In the genomic region with DNA sequence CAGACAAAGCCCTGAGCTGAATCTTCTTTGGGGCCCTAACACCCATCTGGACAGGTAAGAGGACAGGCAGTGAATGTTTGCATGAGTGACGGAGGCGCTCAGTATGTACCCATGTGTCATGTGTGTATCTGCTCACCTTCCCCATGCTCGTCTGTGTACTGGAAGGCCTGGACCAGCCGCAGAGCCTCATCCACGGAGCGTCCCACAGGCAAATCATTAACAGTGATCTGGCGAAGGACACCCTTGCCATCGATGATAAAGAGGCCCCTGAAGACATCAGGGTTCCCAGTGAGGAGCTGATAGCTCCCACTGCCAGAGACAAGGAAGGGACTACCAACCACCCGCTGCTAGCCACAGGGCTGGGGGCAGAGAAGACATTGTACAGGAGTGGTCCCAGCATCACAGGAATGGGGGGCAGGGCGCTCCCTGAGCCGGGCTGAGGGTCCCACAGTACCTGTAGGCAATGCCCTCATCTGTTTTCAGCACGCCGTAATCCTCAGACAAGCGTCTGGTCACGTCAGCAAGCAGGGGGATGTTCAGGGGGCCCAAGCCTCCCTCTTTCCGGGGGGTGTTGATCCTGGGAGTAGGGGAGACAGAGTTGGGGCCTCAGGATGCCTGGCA, we compare ENCODE assay signal across 18 cellular contexts. TPM values are rescaled to one million over a fixed set of nuclear protein-coding genes. Genes with fewer than 3 reads are reported as not detected.
DNase-seq lines count a peak whose midpoint lies in the region; ATAC-seq and TF ChIP-seq lines count a peak whose summit lies in the region.
"Had no signal": no experiment of that assay in that cellular context is flagged by ENCODE, and none has a peak within 500 bp of the region (broad histone marks: within the 10 kb centered on the region; RNA-seq: fewer than 3 reads in every experiment).

No MANE protein-coding gene starts in this region.

- BruUV-seq in Calu3 (replicated peaks; lab: Mats Ljungman, UMichigan), result no TSS peak

- H3K4me1 Mint-ChIP-seq in Calu3 (ENCODE audit: low read depth, unreplicated experiment), result peaks cover 21% of the 10 kb centered on the region
- peaks cover 35% of the 10 kb centered on the region for H3K4me1 Mint-ChIP-seq in activated CD4-positive, alpha-beta memory T cell treated with anti-CD3 and anti-CD28 coated beads for 36 hours (ENCODE audit: low read depth)

- H3K27ac Mint-ChIP-seq in Calu3 (ENCODE audit: unreplicated experiment), result no peak overlapping the region
- H3K27ac Mint-ChIP-seq in activated CD4-positive, alpha-beta memory T cell treated with anti-CD3 and anti-CD28 coated beads for 36 hours, result no peak overlapping the region

- peaks cover 0 to 20% (median 0%) of the 10 kb centered on the region in 7 donors for H3K27me3 ChIP-seq in spleen (replicated peaks in 1 of 7)
- H3K27me3 ChIP-seq: brain microvascular endothelial cell had no signal

- H3K9me3 ChIP-seq in mucosa of descending colon, result no peaks in the 10 kb centered on the region
- no peaks in the 10 kb centered on the region for H3K9me3 ChIP-seq in spleen
- H3K9me3 ChIP-seq: psoas muscle had no signal

- TF ChIP-seq CTCF in 22Rv1 (IDR thresholded peaks at IDR 0.05) (no peak), Calu3 (IDR thresholded peaks at IDR 0.05; ENCODE audit: unreplicated experiment) (no peak), mucosa of descending colon (IDR thresholded peaks at IDR 0.05) (no peak), spleen (IDR thresholded peaks at IDR 0.05 in 8 of 11, conservative IDR thresholded peaks at IDR 0.05 in 3 of 11) (no peak)

- 93 to 97% (median 95%) methylated on average over 11 to 16 of the region's 16 CpGs for WGBS in spleen, 5 donors

- no peak overlapping the region for H3K4me3 ChIP-seq in mucosa of descending colon
- H3K4me3 ChIP-seq in spleen, result peak overlapping the region in 1 of 8 donors; percentile 90

- peaks cover 52% of the 10 kb centered on the region for H3K36me3 Mint-ChIP-seq in Calu3 (ENCODE audit: insufficient read depth, unreplicated experiment)
- H3K36me3 Mint-ChIP-seq in activated CD4-positive, alpha-beta memory T cell treated with anti-CD3 and anti-CD28 coated beads for 36 hours, result peaks cover 12% of the 10 kb centered on the region

- H3K27ac ChIP-seq in 22Rv1 (peak overlapping the region; percentile 85), spleen (peak overlapping the region in 2 of 8 donors; percentile 80 to 82)
- H3K27ac ChIP-seq: brain microvascular endothelial cell, epithelial cell of prostate had no signal

- CTCF ChIA-PET in Calu3 (lab: Charles Lee), result no interaction called here
- CTCF ChIA-PET in activated CD4-positive, alpha-beta memory T cell treated with anti-CD3 and anti-CD28 coated beads for 36 hours (lab: Charles Lee), result interaction anchor here (1.8 to 18.0 kb wide), 3 partner anchors 24 to 48 kb away, joined by 11 to 636 read pairs (median 372); partner anchors contain the start of gene HOOK2

- no peak for TF ChIP-seq POLR2A in spleen (IDR thresholded peaks at IDR 0.05)

- H3K36me3 ChIP-seq in mucosa of descending colon (ENCODE audit: low read depth) (no peaks in the 10 kb centered on the region), spleen (peaks cover 0 to 38% (median 9%) of the 10 kb centered on the region in 6 donors)

- H3K4me1 ChIP-seq in mucosa of descending colon (ENCODE audit: low read depth), result peaks cover 25% of the 10 kb centered on the region
- peaks cover 21 to 61% (median 45%) of the 10 kb centered on the region in 6 donors for H3K4me1 ChIP-seq in spleen

- no peaks in the 10 kb centered on the region for H3K27me3 Mint-ChIP-seq in Calu3 (ENCODE audit: unreplicated experiment)
- H3K27me3 Mint-ChIP-seq in activated CD4-positive, alpha-beta memory T cell treated with anti-CD3 and anti-CD28 coated beads for 36 hours, result no peaks in the 10 kb centered on the region

- intact Hi-C loops in Calu3 (cut with micrococcal nuclease; ENCODE audit: unreplicated experiment) (no loop called here), mucosa of descending colon (cut with DNase I, micrococcal nuclease) (loop anchor here (5.0 kb wide), 1 partner anchor 38 kb away; no protein-coding TSS in a partner anchor), spleen (cut with DNase I; ENCODE audit: low total_unique reads) (loop anchor here (5.0 kb wide), 1 partner anchor 38 kb away; no protein-coding TSS in a partner anchor)
- intact Hi-C loops in activated CD4-positive, alpha-beta memory T cell treated with anti-CD3 and anti-CD28 coated beads for 36 hours (cut with micrococcal nuclease), result loop anchor here (5.0 kb wide), 1 partner anchor 37 kb away; the partner anchor contains the start of gene MAST1

- H3K4me3 Mint-ChIP-seq in Calu3 (ENCODE audit: low read depth, unreplicated experiment), result peak overlapping the region; percentile 59
- peak overlapping the region; percentile 20 for H3K4me3 Mint-ChIP-seq in activated CD4-positive, alpha-beta memory T cell treated with anti-CD3 and anti-CD28 coated beads for 36 hours

- POLR2A ChIA-PET in activated CD4-positive, alpha-beta memory T cell treated with anti-CD3 and anti-CD28 coated beads for 36 hours (lab: Charles Lee), result interaction anchor here (0.9 to 3.1 kb wide), 2 partner anchors 22 to 29 kb away, joined by 3 to 10 read pairs; no protein-coding TSS in a partner anchor

- no peaks in the 10 kb centered on the region for H3K9me3 Mint-ChIP-seq in Calu3 (ENCODE audit: low read depth, unreplicated experiment)
- no peaks in the 10 kb centered on the region for H3K9me3 Mint-ChIP-seq in activated CD4-positive, alpha-beta memory T cell treated with anti-CD3 and anti-CD28 coated beads for 36 hours

- DNase-seq in Calu3 (no peak), mucosa of descending colon (peak in 2 of 3 donors; percentile 35 to 43), spleen (no peak), cerebellar cortex (ENCODE audit: low spot score) (no peak), T1000 (lab: John Stamatoyannopoulos, UW) (no peak)
- DNase-seq in activated CD4-positive, alpha-beta memory T cell treated with anti-CD3 and anti-CD28 coated beads for 36 hours, result no peak
- DNase-seq: activated CD8-positive, alpha-beta memory T cell treated with anti-CD3 and anti-CD28 coated beads, Interleukin-2, amount 50 U/mL, for 4 hours; brain microvascular endothelial cell; hypothalamus; NCI-H2171; psoas muscle; stimulated activated CD4-positive, alpha-beta T cell treated with anti-CD3 and anti-CD28 coated beads, Interleukin-4, amount 100 ng/mL, for 1 hour; stimulated activated naive CD4-positive, alpha-beta T cell; T-helper 9 cell had no signal

- ATAC-seq in mucosa of descending colon (no peak), HG03432 (IDR thresholded peaks at IDR 0.05; ENCODE audit: unreplicated experiment) (no peak)
- ATAC-seq: psoas muscle had no signal

RNA-seq across cellular contexts. Expression of gene PRDX2, which starts 1.8 kb away (rescaled TPM):
- total RNA-seq in Calu3 (2022), result 121 and 135 TPM in 2 replicates
- total RNA-seq in activated CD4-positive, alpha-beta memory T cell treated with anti-CD3 and anti-CD28 coated beads for 36 hours, result 100 to 1,000 TPM; 253 to 258 TPM
- 100 to 1,000 TPM; 225 to 266 (median 256) TPM for total RNA-seq in mucosa of descending colon
- total RNA-seq in spleen, result 100 to 1,000 TPM in 6 of 7 donors, 10 to 100 TPM in 1; 97.9 to 203 (median 140) TPM
- 100 to 1,000 TPM in 2 of 3 donors, 10 to 100 TPM in 1; 78.3 to 123 (median 108) TPM for polyA plus RNA-seq in spleen

RNA-seq across cellular contexts. Expression of gene THSD8, which starts 2.0 kb away (rescaled TPM):
- total RNA-seq in Calu3 (2022) (14.0 and 16.1 TPM in 2 replicates), mucosa of descending colon (10 to 100 TPM in 1 of 3 donors, 1 to 10 TPM in 2; 1.5 to 10.4 (median 2.7) TPM), spleen (1 to 10 TPM in 4 of 7 donors, not detected in 3; 1.1 to 4.8 (median 3.4) TPM)
- 10 to 100 TPM; 42.4 to 44.6 TPM for total RNA-seq in activated CD4-positive, alpha-beta memory T cell treated with anti-CD3 and anti-CD28 coated beads for 36 hours
- polyA plus RNA-seq in spleen, result 1 to 10 TPM; 5.2 to 9.1 (median 5.7) TPM
- total RNA-seq: G401 had no signal

RNA-seq across cellular contexts. Expression of gene RNASEH2A, which starts 6.6 kb away (rescaled TPM):
- total RNA-seq in Calu3 (2022), result 30.6 and 41.6 TPM in 2 replicates
- 10 to 100 TPM; 61.9 to 66.8 TPM for total RNA-seq in activated CD4-positive, alpha-beta memory T cell treated with anti-CD3 and anti-CD28 coated beads for 36 hours
- total RNA-seq in mucosa of descending colon, result 10 to 100 TPM in 1 of 3 donors, 1 to 10 TPM in 2; 5.5 to 12.4 (median 6.5) TPM
- 10 to 100 TPM in 6 of 7 donors, 1 to 10 TPM in 1; 9.8 to 15.9 (median 11.7) TPM for total RNA-seq in spleen
- 10 to 100 TPM in 2 of 3 donors, 1 to 10 TPM in 1; 4.4 to 12.2 (median 11.4) TPM for polyA plus RNA-seq in spleen

RNA-seq across cellular contexts. Expression of gene JUNB, which starts 8.5 kb away (rescaled TPM):
- 113 and 116 TPM in 2 replicates for total RNA-seq in Calu3 (2022)
- total RNA-seq in activated CD4-positive, alpha-beta memory T cell treated with anti-CD3 and anti-CD28 coated beads for 36 hours, result 100 to 1,000 TPM; 409 to 411 TPM
- 100 to 1,000 TPM; 170 to 191 (median 191) TPM for total RNA-seq in mucosa of descending colon
- 100 to 1,000 TPM; 102 to 363 (median 189) TPM for total RNA-seq in spleen
- polyA plus RNA-seq in spleen, result 100 to 1,000 TPM in 1 of 3 donors, 10 to 100 TPM in 2; 57.5 to 118 (median 64.0) TPM

RNA-seq across cellular contexts. Expression of gene HOOK2, which starts 24.5 kb away (rescaled TPM):
- total RNA-seq in Calu3 (2022), result 69.0 and 70.7 TPM in 2 replicates
- 10 to 100 TPM; 20.2 to 22.2 TPM for total RNA-seq in activated CD4-positive, alpha-beta memory T cell treated with anti-CD3 and anti-CD28 coated beads for 36 hours
- 10 to 100 TPM; 52.2 to 91.9 (median 69.0) TPM for total RNA-seq in mucosa of descending colon
- 10 to 100 TPM; 14.8 to 27.4 (median 25.2) TPM for total RNA-seq in spleen
- polyA plus RNA-seq in spleen, result 10 to 100 TPM in 2 of 3 donors, 1 to 10 TPM in 1; 7.1 to 24.3 (median 20.5) TPM

Comparison
In these comparisons a context has a peak if more than half of its experiments do, and no peak if none do; other contexts are left out.
1. DNase-seq: peak in mucosa of descending colon (2 of 3); none in Calu3 (single experiment), activated CD4-positive, alpha-beta memory T cell treated with anti-CD3 and anti-CD28 coated beads for 36 hours (single experiment), spleen (single experiment), cerebellar cortex (single experiment) and T1000 (single experiment).